In genomic region chr10:110069502-110069982, GRCh38 we compare ENCODE assay signal across 8 cellular contexts.
DNase-seq lines count a peak whose midpoint lies in the region; ATAC-seq, FAIRE-seq and TF ChIP-seq lines count a peak whose summit lies in the region.

No MANE protein-coding gene starts in this region.

- H3K9me3 ChIP-seq in pancreas, result no peaks in the 10 kb centered on the region

- peaks cover 0 to 22% (median 5%) of the 10 kb centered on the region in 3 donors for H3K4me1 ChIP-seq in pancreas

- H3K4me3 Mint-ChIP-seq in activated T-helper 2 cell treated with anti-CD3 and anti-CD28 coated beads, Interferon-gamma antibody, Interleukin-2, Interleukin-4, amounts not matched to agents 10 μg/mL and 5 μg/mL and 100 μg/mL, durations not matched to agents 14 hours and 24 hours and 36 hours (ENCODE audit: low read depth), result peak overlapping the region; percentile 48
- no peak overlapping the region for H3K4me3 Mint-ChIP-seq in progenitor cell of endocrine pancreas (ENCODE audit: low read depth)

- WGBS in pancreas, 2 donors, result 39 to 47% methylated on average over 1 of the region's 1 CpG

- peak overlapping the region in 1 of 4 donors; percentile 20 for H3K27ac ChIP-seq in pancreas

- H3K36me3 Mint-ChIP-seq in activated T-helper 2 cell treated with anti-CD3 and anti-CD28 coated beads, Interferon-gamma antibody, Interleukin-2, Interleukin-4, amounts not matched to agents 10 μg/mL and 5 μg/mL and 100 μg/mL, durations not matched to agents 14 hours and 24 hours and 36 hours (ENCODE audit: low read depth), result peaks cover 4% of the 10 kb centered on the region
- peaks cover 1% of the 10 kb centered on the region for H3K36me3 Mint-ChIP-seq in progenitor cell of endocrine pancreas (ENCODE audit: insufficient read depth)

- peak overlapping the region; percentile 55 for H3K4me3 ChIP-seq in GM12865 (ENCODE audit: low read depth, low read length)
- H3K4me3 ChIP-seq in pancreas, result no peak overlapping the region

- DNase-seq in GM12865 (ENCODE audit: low read depth) (peak; percentile 80), pancreas (no peak), inferior parietal cortex (ENCODE audit: extremely low spot score) (no peak), progenitor cell of endocrine pancreas (ENCODE audit: low spot score, unreplicated experiment) (no peak), NCI-H1930 (lab: John Stamatoyannopoulos, UW) (no peak)
- DNase-seq in activated T-helper 2 cell treated with anti-CD3 and anti-CD28 coated beads, Interferon-gamma antibody, Interleukin-2, Interleukin-4, amounts not matched to agents 10 μg/mL and 5 μg/mL and 100 μg/mL, durations not matched to agents 14 hours and 24 hours and 36 hours (ENCODE audit: low spot score), result no peak

- no peaks in the 10 kb centered on the region for H3K36me3 ChIP-seq in pancreas

- H3K4me1 Mint-ChIP-seq in activated T-helper 2 cell treated with anti-CD3 and anti-CD28 coated beads, Interferon-gamma antibody, Interleukin-2, Interleukin-4, amounts not matched to agents 10 μg/mL and 5 μg/mL and 100 μg/mL, durations not matched to agents 14 hours and 24 hours and 36 hours (ENCODE audit: low read depth), result peaks cover 72% of the 10 kb centered on the region
- peaks cover 34% of the 10 kb centered on the region for H3K4me1 Mint-ChIP-seq in progenitor cell of endocrine pancreas (ENCODE audit: low read depth)

- no peaks in the 10 kb centered on the region for H3K9me3 Mint-ChIP-seq in activated T-helper 2 cell treated with anti-CD3 and anti-CD28 coated beads, Interferon-gamma antibody, Interleukin-2, Interleukin-4, amounts not matched to agents 10 μg/mL and 5 μg/mL and 100 μg/mL, durations not matched to agents 14 hours and 24 hours and 36 hours
- H3K9me3 Mint-ChIP-seq in progenitor cell of endocrine pancreas (ENCODE audit: low read depth), result no peaks in the 10 kb centered on the region

- no peaks in the 10 kb centered on the region for H3K27me3 ChIP-seq in pancreas

- no peaks in the 10 kb centered on the region for H3K27me3 Mint-ChIP-seq in activated T-helper 2 cell treated with anti-CD3 and anti-CD28 coated beads, Interferon-gamma antibody, Interleukin-2, Interleukin-4, amounts not matched to agents 10 μg/mL and 5 μg/mL and 100 μg/mL, durations not matched to agents 14 hours and 24 hours and 36 hours (ENCODE audit: low read depth)
- H3K27me3 Mint-ChIP-seq in progenitor cell of endocrine pancreas, result no peaks in the 10 kb centered on the region

- intact Hi-C loops in activated T-helper 2 cell treated with anti-CD3 and anti-CD28 coated beads, Interferon-gamma antibody, Interleukin-2, Interleukin-4, amounts not matched to agents 10 μg/mL and 5 μg/mL and 100 μg/mL, durations not matched to agents 14 hours and 24 hours and 36 hours (cut with micrococcal nuclease), result loop anchor here (5.0 kb wide), 2 partner anchors 147 to 803 kb away; partner anchors contain the start of genes PDCD4 and XPNPEP1
- intact Hi-C loops in pancreas (cut with DNase I), result no loop called here

- TF ChIP-seq CTCF in GM12865 (IDR thresholded peaks at IDR 0.05; ENCODE audit: insufficient read depth, low read depth, low read length, missing control alignments), result no peak
- TF ChIP-seq CTCF in pancreas (IDR thresholded peaks at IDR 0.05), result no peak
- no peak for TF ChIP-seq CTCF in progenitor cell of endocrine pancreas (IDR thresholded peaks at IDR 0.05; ENCODE audit: unreplicated experiment)

- peak overlapping the region; percentile 95 for H3K27ac Mint-ChIP-seq in activated T-helper 2 cell treated with anti-CD3 and anti-CD28 coated beads, Interferon-gamma antibody, Interleukin-2, Interleukin-4, amounts not matched to agents 10 μg/mL and 5 μg/mL and 100 μg/mL, durations not matched to agents 14 hours and 24 hours and 36 hours
- H3K27ac Mint-ChIP-seq in progenitor cell of endocrine pancreas, result no peak overlapping the region

- FAIRE-seq in pancreas (lab: Jason Lieb, UNC), result no peak

- ATAC-seq in GM21360 (IDR thresholded peaks at IDR 0.05; ENCODE audit: unreplicated experiment) (peak; percentile 48), HG03469 (IDR thresholded peaks at IDR 0.05; ENCODE audit: unreplicated experiment) (peak; percentile 57), pancreas (peak in 3 of 4 donors; percentile 44 to 67 (median 67))
